Comparison of ENCODE assay signal across 1 cellular context in genomic region chr1:1538989-1539309, GRCh38.
TF ChIP-seq lines count a peak whose summit lies in the region.

No MANE protein-coding gene starts in this region.

TF ChIP-seq in IMR-90, 13 proteins besides CTCF, POLR2A, EP300 and RAD21:
- TF ChIP-seq BHLHE40 (IDR thresholded peaks at IDR 0.05; ENCODE audit: low read depth, low read length) (no peak), MAFK (IDR thresholded peaks at IDR 0.05; ENCODE audit: low read depth, low read length) (no peak), MAZ (IDR thresholded peaks at IDR 0.05; ENCODE audit: borderline replicate concordance, low read depth, low read length) (no peak), SMC3 (IDR thresholded peaks at IDR 0.05; ENCODE audit: low read depth, low read length) (no peak), RFX5 (IDR thresholded peaks at IDR 0.05; ENCODE audit: low read depth, low read length) (no peak), MXI1 (IDR thresholded peaks at IDR 0.05; ENCODE audit: borderline replicate concordance, low read depth, low read length) (no peak), RCOR1 (IDR thresholded peaks at IDR 0.05; ENCODE audit: insufficient replicate concordance, low read length) (no peak)
